ENCODE assay signal across 24 cellular contexts in the genomic region with DNA sequence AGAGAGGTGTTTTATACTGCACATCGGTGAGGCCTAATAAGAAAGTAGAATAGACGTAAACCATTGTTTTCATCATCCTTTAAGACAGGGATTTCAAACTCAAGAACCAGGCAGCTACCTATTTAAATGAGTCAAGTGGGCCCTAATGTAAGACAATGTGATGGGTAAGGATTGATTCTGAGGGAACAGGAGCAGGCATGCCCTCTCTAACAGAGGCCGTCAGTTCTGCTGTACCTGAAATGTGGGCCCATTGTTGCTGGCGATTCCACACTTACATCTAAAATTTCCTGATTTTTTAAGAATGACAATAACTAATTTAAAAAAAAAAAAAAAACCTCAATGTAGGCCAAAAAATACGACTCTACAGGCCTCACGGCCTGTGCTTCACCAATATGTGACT.
"Had no signal": no experiment of that assay in that cellular context is flagged by ENCODE, and none has a peak within 500 bp of the region (broad histone marks: within the 10 kb centered on the region; RNA-seq: fewer than 3 reads in every experiment).

No MANE protein-coding gene starts in this region.

- ATAC-seq: activated CD4-positive, alpha-beta T cell treated with anti-CD3 and anti-CD28 coated beads for 36 hours; activated CD8-positive, alpha-beta memory T cell treated with anti-CD3 and anti-CD28 coated beads, Interleukin-2, amount 10 ng/mL, durations not matched to agents 7 days and 5 days; activated CD8-positive, alpha-beta T cell treated with anti-CD3 and anti-CD28 coated beads, Interleukin-2, amount 10 ng/mL, durations not matched to agents 7 days and 5 days; naive thymus-derived CD8-positive, alpha-beta T cell had no signal

- H3K9me3 ChIP-seq: right atrium auricular region, spleen, thoracic aorta, uterus had no signal

- H3K9me3 Mint-ChIP-seq: activated naive CD4-positive, alpha-beta T cell treated with anti-CD3 and anti-CD28 coated beads, Interleukin-2, amount 10 ng/mL, durations not matched to agents 7 days and 5 days; naive thymus-derived CD8-positive, alpha-beta T cell; neural crest cell; stimulated activated naive CD8-positive, alpha-beta T cell treated with anti-CD3 and anti-CD28 coated beads, Interleukin-15, Interleukin-2, amounts not matched to agents 100 ng/mL and 50 ng/mL, for 24 hours; T-helper 2 cell treated with Interferon-gamma antibody and Interleukin-4, amounts not matched to agents 5 μg/mL and 100 μg/mL, for 36 hours; type B pancreatic cell had no signal

- H3K27me3 ChIP-seq: brain microvascular endothelial cell, right atrium auricular region, spleen, uterus had no signal

- H3K4me3 Mint-ChIP-seq: activated CD4-positive, alpha-beta T cell treated with anti-CD3 and anti-CD28 coated beads for 36 hours; activated CD8-positive, alpha-beta memory T cell treated with anti-CD3 and anti-CD28 coated beads, Interleukin-2, amount 10 ng/mL, durations not matched to agents 7 days and 5 days; activated CD8-positive, alpha-beta T cell treated with anti-CD3 and anti-CD28 coated beads, Interleukin-2, amount 10 ng/mL, durations not matched to agents 7 days and 5 days; activated naive CD4-positive, alpha-beta T cell treated with anti-CD3 and anti-CD28 coated beads, Interleukin-2, amount 10 ng/mL, durations not matched to agents 7 days and 5 days; naive thymus-derived CD8-positive, alpha-beta T cell; neural crest cell; stimulated activated naive CD8-positive, alpha-beta T cell treated with anti-CD3 and anti-CD28 coated beads, Interleukin-15, Interleukin-2, amounts not matched to agents 100 ng/mL and 50 ng/mL, for 24 hours; T-helper 2 cell treated with Interferon-gamma antibody and Interleukin-4, amounts not matched to agents 5 μg/mL and 100 μg/mL, for 36 hours; type B pancreatic cell had no signal

- H3K4me1 ChIP-seq: right atrium auricular region, spleen, uterus had no signal

- H3K27me3 Mint-ChIP-seq: activated CD4-positive, alpha-beta T cell treated with anti-CD3 and anti-CD28 coated beads for 36 hours; activated CD8-positive, alpha-beta memory T cell treated with anti-CD3 and anti-CD28 coated beads, Interleukin-2, amount 10 ng/mL, durations not matched to agents 7 days and 5 days; activated naive CD4-positive, alpha-beta T cell treated with anti-CD3 and anti-CD28 coated beads, Interleukin-2, amount 10 ng/mL, durations not matched to agents 7 days and 5 days; naive thymus-derived CD8-positive, alpha-beta T cell; stimulated activated naive CD8-positive, alpha-beta T cell treated with anti-CD3 and anti-CD28 coated beads, Interleukin-15, Interleukin-2, amounts not matched to agents 100 ng/mL and 50 ng/mL, for 24 hours; type B pancreatic cell had no signal

- H3K4me3 ChIP-seq: right atrium auricular region, spleen, thoracic aorta, uterus had no signal

- H3K27ac Mint-ChIP-seq: activated CD4-positive, alpha-beta T cell treated with anti-CD3 and anti-CD28 coated beads for 36 hours; activated CD8-positive, alpha-beta memory T cell treated with anti-CD3 and anti-CD28 coated beads, Interleukin-2, amount 10 ng/mL, durations not matched to agents 7 days and 5 days; activated CD8-positive, alpha-beta T cell treated with anti-CD3 and anti-CD28 coated beads, Interleukin-2, amount 10 ng/mL, durations not matched to agents 7 days and 5 days; activated naive CD4-positive, alpha-beta T cell treated with anti-CD3 and anti-CD28 coated beads, Interleukin-2, amount 10 ng/mL, durations not matched to agents 7 days and 5 days; stimulated activated naive CD8-positive, alpha-beta T cell treated with anti-CD3 and anti-CD28 coated beads, Interleukin-15, Interleukin-2, amounts not matched to agents 100 ng/mL and 50 ng/mL, for 24 hours; T-helper 2 cell treated with Interferon-gamma antibody and Interleukin-4, amounts not matched to agents 5 μg/mL and 100 μg/mL, for 36 hours; type B pancreatic cell had no signal

- DNase-seq: activated CD4-positive, alpha-beta T cell treated with anti-CD3 and anti-CD28 coated beads for 36 hours; activated CD4-positive, CD25-positive, alpha-beta regulatory T cell; activated CD8-positive, alpha-beta memory T cell treated with anti-CD3 and anti-CD28 coated beads, Interleukin-2, amount 10 ng/mL, durations not matched to agents 7 days and 5 days; activated CD8-positive, alpha-beta T cell treated with anti-CD3 and anti-CD28 coated beads, Interleukin-2, amount 10 ng/mL, durations not matched to agents 7 days and 5 days; activated effector memory CD4-positive, alpha-beta T cell treated with Interleukin-2 at 50 U/mL for 16 hours; activated naive CD4-positive, alpha-beta T cell treated with anti-CD3 and anti-CD28 coated beads, Interleukin-2, amount 10 ng/mL, durations not matched to agents 7 days and 5 days; amniotic stem cell; brain microvascular endothelial cell; caudate nucleus; cortex of kidney; foreskin fibroblast; head of caudate nucleus; hippocampal formation; kidney; naive thymus-derived CD8-positive, alpha-beta T cell; spleen; T-helper 1 cell; uterus had no signal

- H3K4me1 Mint-ChIP-seq: activated CD4-positive, alpha-beta T cell treated with anti-CD3 and anti-CD28 coated beads for 36 hours; activated CD8-positive, alpha-beta memory T cell treated with anti-CD3 and anti-CD28 coated beads, Interleukin-2, amount 10 ng/mL, durations not matched to agents 7 days and 5 days; activated naive CD4-positive, alpha-beta T cell treated with anti-CD3 and anti-CD28 coated beads, Interleukin-2, amount 10 ng/mL, durations not matched to agents 7 days and 5 days; naive thymus-derived CD8-positive, alpha-beta T cell; neural crest cell had no signal

- H3K36me3 ChIP-seq: uterus had no signal

- H3K27ac ChIP-seq: brain microvascular endothelial cell, right atrium auricular region, spleen, thoracic aorta had no signal
